20 cellular contexts compared by ENCODE assay signal in genomic region chr17:78973792-78974520, GRCh38. TPM values are rescaled to one million over a fixed set of nuclear protein-coding genes. Genes with fewer than 3 reads are reported as not detected.
DNase-seq lines count a peak whose midpoint lies in the region; ATAC-seq, FAIRE-seq and TF ChIP-seq lines count a peak whose summit lies in the region.
"Had no signal": no experiment of that assay in that cellular context is flagged by ENCODE, and none has a peak within 500 bp of the region (broad histone marks: within the 10 kb centered on the region; RNA-seq: fewer than 3 reads in every experiment).

No MANE protein-coding gene starts in this region.

- intact Hi-C loops in kidney (cut with DNase I) (loop anchor here (5.0 kb wide), 1 partner anchor 107 kb away; no protein-coding TSS in a partner anchor), thyroid gland (cut with DNase I) (loop anchor here (5.0 kb wide), 1 partner anchor 52 kb away; no protein-coding TSS in a partner anchor)

- no peak for ATAC-seq in activated CD8-positive, alpha-beta memory T cell treated with anti-CD3 and anti-CD28 coated beads, Interleukin-2, amount 10 ng/mL, durations not matched to agents 7 days and 5 days
- ATAC-seq: stimulated activated effector memory CD8-positive, alpha-beta T cell treated with anti-CD3 and anti-CD28 coated beads, Interleukin-12 subunit alpha, Interleukin-12 subunit beta, amount 100 ng/mL, for 72 hours had no signal

- H3K36me3 ChIP-seq in kidney (ENCODE audit: control insufficient read depth in 1 of 2, insufficient read depth in 2 of 2, low read length in 2 of 2) (no peaks in the 10 kb centered on the region), thyroid gland (no peaks in the 10 kb centered on the region)
- H3K36me3 ChIP-seq: pancreas had no signal

- H3K9me3 ChIP-seq in kidney (ENCODE audit: control insufficient read depth in 1 of 2, low read length in 2 of 2), result no peaks in the 10 kb centered on the region
- H3K9me3 ChIP-seq in thyroid gland, result no peaks in the 10 kb centered on the region
- H3K9me3 ChIP-seq: pancreas had no signal

- no peaks in the 10 kb centered on the region for H3K27me3 ChIP-seq in thyroid gland
- H3K27me3 ChIP-seq: brain microvascular endothelial cell, pancreas had no signal

- 53 to 59% methylated on average over 20 of the region's 23 CpGs for WGBS in thyroid gland, 2 donors

- H3K9ac ChIP-seq in kidney (ENCODE audit: low read length in 2 of 2), result no peak overlapping the region

- no peak overlapping the region for H3K4me3 Mint-ChIP-seq in activated CD8-positive, alpha-beta memory T cell treated with anti-CD3 and anti-CD28 coated beads, Interleukin-2, amount 10 ng/mL, durations not matched to agents 7 days and 5 days
- H3K4me3 Mint-ChIP-seq: activated CD4-positive, alpha-beta T cell treated with anti-CD3 and anti-CD28 coated beads for 36 hours; activated naive CD8-positive, alpha-beta T cell treated with anti-CD3 and anti-CD28 coated beads, Interleukin-2, amount 10 ng/mL, durations not matched to agents 7 days and 5 days; HFFc6; stimulated activated effector memory CD8-positive, alpha-beta T cell treated with anti-CD3 and anti-CD28 coated beads, Interleukin-12 subunit alpha, Interleukin-12 subunit beta, amount 100 ng/mL, for 72 hours had no signal

- H3K27me3 Mint-ChIP-seq in activated CD8-positive, alpha-beta memory T cell treated with anti-CD3 and anti-CD28 coated beads, Interleukin-2, amount 10 ng/mL, durations not matched to agents 7 days and 5 days, result no peaks in the 10 kb centered on the region
- H3K27me3 Mint-ChIP-seq: activated CD4-positive, alpha-beta T cell treated with anti-CD3 and anti-CD28 coated beads for 36 hours; activated naive CD8-positive, alpha-beta T cell treated with anti-CD3 and anti-CD28 coated beads, Interleukin-2, amount 10 ng/mL, durations not matched to agents 7 days and 5 days; naive B cell; type B pancreatic cell had no signal

- peak; percentile 31 for DNase-seq in activated CD8-positive, alpha-beta memory T cell treated with anti-CD3 and anti-CD28 coated beads, Interleukin-2, amount 10 ng/mL, durations not matched to agents 7 days and 5 days
- DNase-seq in activated CD8-positive, alpha-beta memory T cell treated with anti-CD3 and anti-CD28 coated beads, Interleukin-2, amount 50 U/mL, for 4 hours, result no peak
- DNase-seq in kidney, result peak; percentile 64
- peak; percentile 51 to 66 for DNase-seq in thyroid gland
- no peak for DNase-seq in SK-N-DZ (ENCODE audit: low spot score)
- no peak for DNase-seq in DMS 273 treated with DMSO at 0.1 percent for 48 hours (lab: John Stamatoyannopoulos, UW)
- DNase-seq in NCI-H526 treated with DMSO at 0.1 percent for 48 hours (lab: John Stamatoyannopoulos, UW), result no peak
- DNase-seq: activated CD4-positive, alpha-beta T cell treated with anti-CD3 and anti-CD28 coated beads for 36 hours; activated naive CD8-positive, alpha-beta T cell treated with anti-CD3 and anti-CD28 coated beads, Interleukin-2, amount 10 ng/mL, durations not matched to agents 7 days and 5 days; brain microvascular endothelial cell; foreskin fibroblast; HFFc6; mammary epithelial cell; naive B cell; NCI-H1436 treated with DMSO at 0.1 percent for 48 hours had no signal

- peaks cover 13% of the 10 kb centered on the region for H3K4me1 Mint-ChIP-seq in activated CD8-positive, alpha-beta memory T cell treated with anti-CD3 and anti-CD28 coated beads, Interleukin-2, amount 10 ng/mL, durations not matched to agents 7 days and 5 days

- no peaks in the 10 kb centered on the region for H3K9me3 Mint-ChIP-seq in activated CD8-positive, alpha-beta memory T cell treated with anti-CD3 and anti-CD28 coated beads, Interleukin-2, amount 10 ng/mL, durations not matched to agents 7 days and 5 days (ENCODE audit: low read depth)
- H3K9me3 Mint-ChIP-seq: activated naive CD8-positive, alpha-beta T cell treated with anti-CD3 and anti-CD28 coated beads, Interleukin-2, amount 10 ng/mL, durations not matched to agents 7 days and 5 days; activated T-helper 2 cell treated with anti-CD3 and anti-CD28 coated beads, Interferon-gamma antibody, Interleukin-2, Interleukin-4, amounts not matched to agents 10 μg/mL and 5 μg/mL and 100 μg/mL, durations not matched to agents 14 hours and 24 hours and 36 hours; HFFc6; naive B cell; stimulated activated effector memory CD8-positive, alpha-beta T cell treated with anti-CD3 and anti-CD28 coated beads, Interleukin-12 subunit alpha, Interleukin-12 subunit beta, amount 100 ng/mL, for 72 hours; type B pancreatic cell had no signal

- H3K4me3 ChIP-seq in kidney (ENCODE audit: low read length in 2 of 2), result no peak overlapping the region
- no peak overlapping the region for H3K4me3 ChIP-seq in thyroid gland (replicated peaks in 1 of 3)
- H3K4me3 ChIP-seq: pancreas had no signal

- no peak for TF ChIP-seq POLR2A in thyroid gland (IDR thresholded peaks at IDR 0.05)

- H3K27ac Mint-ChIP-seq in activated CD8-positive, alpha-beta memory T cell treated with anti-CD3 and anti-CD28 coated beads, Interleukin-2, amount 10 ng/mL, durations not matched to agents 7 days and 5 days, result no peak overlapping the region
- H3K27ac Mint-ChIP-seq: activated naive CD8-positive, alpha-beta T cell treated with anti-CD3 and anti-CD28 coated beads, Interleukin-2, amount 10 ng/mL, durations not matched to agents 7 days and 5 days; activated T-helper 2 cell treated with anti-CD3 and anti-CD28 coated beads, Interferon-gamma antibody, Interleukin-2, Interleukin-4, amounts not matched to agents 10 μg/mL and 5 μg/mL and 100 μg/mL, durations not matched to agents 14 hours and 24 hours and 36 hours; stimulated activated effector memory CD8-positive, alpha-beta T cell treated with anti-CD3 and anti-CD28 coated beads, Interleukin-12 subunit alpha, Interleukin-12 subunit beta, amount 100 ng/mL, for 72 hours had no signal

- H3K27ac ChIP-seq in VCaP (peak overlapping the region; percentile 78), kidney (ENCODE audit: low read depth in 2 of 2, low read length in 2 of 2) (no peak overlapping the region), thyroid gland (peak overlapping the region in 2 of 3 donors; percentile 47 to 74)
- H3K27ac ChIP-seq: brain microvascular endothelial cell, pancreas had no signal

- H3K36me3 Mint-ChIP-seq in activated CD8-positive, alpha-beta memory T cell treated with anti-CD3 and anti-CD28 coated beads, Interleukin-2, amount 10 ng/mL, durations not matched to agents 7 days and 5 days, result peaks cover 4% of the 10 kb centered on the region
- H3K36me3 Mint-ChIP-seq: naive B cell; stimulated activated effector memory CD8-positive, alpha-beta T cell treated with anti-CD3 and anti-CD28 coated beads, Interleukin-12 subunit alpha, Interleukin-12 subunit beta, amount 100 ng/mL, for 72 hours had no signal

- H3K4me1 ChIP-seq in kidney (ENCODE audit: control insufficient read depth in 1 of 2, insufficient read depth in 1 of 2, low read depth in 1 of 2, low read length in 2 of 2) (peaks cover 13 to 40% of the 10 kb centered on the region in 2 donors), thyroid gland (peaks cover 46 to 58% of the 10 kb centered on the region in 2 donors)

- CTCF ChIA-PET in activated CD8-positive, alpha-beta memory T cell treated with anti-CD3 and anti-CD28 coated beads, Interleukin-2, amount 10 ng/mL, durations not matched to agents 7 days and 5 days (lab: Charles Lee), result interaction anchor here (5.7 kb wide), 1 partner anchor 108 kb away, joined by 70 read pairs; no protein-coding TSS in a partner anchor

- no peak for TF ChIP-seq CTCF in VCaP (conservative IDR thresholded peaks at IDR 0.05)
- no peak for TF ChIP-seq CTCF in kidney (IDR thresholded peaks at IDR 0.05; ENCODE audit: borderline replicate concordance, extremely low read depth, insufficient read depth)
- no peak for TF ChIP-seq CTCF in thyroid gland (IDR thresholded peaks at IDR 0.05)

- FAIRE-seq in kidney (lab: Jason Lieb, UNC), result no peak
- FAIRE-seq: pancreas had no signal

RNA-seq across cellular contexts. Expression of gene LGALS3BP, which starts 5.8 kb away (rescaled TPM):
- 100 to 1,000 TPM in 1 of 2 experiments, 10 to 100 TPM in 1; 75.7 to 162 TPM for total RNA-seq in activated CD8-positive, alpha-beta memory T cell treated with anti-CD3 and anti-CD28 coated beads, Interleukin-2, amount 10 ng/mL, durations not matched to agents 7 days and 5 days
- total RNA-seq in kidney (240 TPM), thyroid gland (100 to 1,000 TPM; 193 to 443 (median 390) TPM)
- 310 TPM for polyA plus RNA-seq in kidney (ENCODE audit: insufficient read depth, low read depth, low replicate concordance)
- 32.5 and 46.0 TPM in 2 replicates for polyA plus RNA-seq in SK-N-DZ (2014; cell fraction: cytosol; rRNA removed)
- polyA plus RNA-seq in SK-N-DZ (2014; cell fraction: nucleus; rRNA removed), result 37.6 and 66.3 TPM in 2 replicates

RNA-seq across cellular contexts. Expression of gene CANT1, which starts 35.6 kb away (rescaled TPM):
- 10 to 100 TPM; 67.2 to 78.3 TPM for total RNA-seq in activated CD8-positive, alpha-beta memory T cell treated with anti-CD3 and anti-CD28 coated beads, Interleukin-2, amount 10 ng/mL, durations not matched to agents 7 days and 5 days
- total RNA-seq in kidney (56.6 TPM), thyroid gland (10 to 100 TPM; 21.2 to 37.1 (median 27.3) TPM)
- 23.0 TPM for polyA plus RNA-seq in kidney (ENCODE audit: insufficient read depth, low read depth, low replicate concordance)
- polyA plus RNA-seq in SK-N-DZ (2014; cell fraction: cytosol; rRNA removed), result 37.9 and 56.5 TPM in 2 replicates
- polyA plus RNA-seq in SK-N-DZ (2014; cell fraction: nucleus; rRNA removed), result 15.8 and 20.8 TPM in 2 replicates

RNA-seq across cellular contexts. Expression of gene TIMP2, which starts 48.8 kb away (rescaled TPM):
- total RNA-seq in activated CD8-positive, alpha-beta memory T cell treated with anti-CD3 and anti-CD28 coated beads, Interleukin-2, amount 10 ng/mL, durations not matched to agents 7 days and 5 days, result 1 to 10 TPM; 1.7 to 2.9 TPM
- 172 TPM for total RNA-seq in kidney
- 72.1 TPM for polyA plus RNA-seq in kidney (ENCODE audit: insufficient read depth, low read depth, low replicate concordance)
- total RNA-seq in thyroid gland, result 100 to 1,000 TPM in 1 of 4 donors, 10 to 100 TPM in 3; 52.9 to 133 (median 82.2) TPM
- polyA plus RNA-seq in SK-N-DZ (2014; cell fraction: cytosol; rRNA removed), result 82.7 and 89.1 TPM in 2 replicates
- 32.9 and 40.2 TPM in 2 replicates for polyA plus RNA-seq in SK-N-DZ (2014; cell fraction: nucleus; rRNA removed)

RNA-seq across cellular contexts. Expression of gene C1QTNF1, which starts 50.0 kb away (rescaled TPM):
- total RNA-seq in activated CD8-positive, alpha-beta memory T cell treated with anti-CD3 and anti-CD28 coated beads, Interleukin-2, amount 10 ng/mL, durations not matched to agents 7 days and 5 days, result not detected
- total RNA-seq in kidney, result 65.2 TPM
- polyA plus RNA-seq in kidney (ENCODE audit: insufficient read depth, low read depth, low replicate concordance), result 18.0 TPM
- total RNA-seq in thyroid gland, result 100 to 1,000 TPM in 1 of 4 donors, 10 to 100 TPM in 3; 58.8 to 135 (median 73.7) TPM
- polyA plus RNA-seq in SK-N-DZ (2014; cell fraction: cytosol; rRNA removed), result 0.12 TPM in 1 of 2 replicates, not detected in the other
- polyA plus RNA-seq in SK-N-DZ (2014; cell fraction: nucleus; rRNA removed), result not detected in 2 replicates
- total RNA-seq: activated naive CD8-positive, alpha-beta T cell treated with anti-CD3 and anti-CD28 coated beads, Interleukin-2, amount 10 ng/mL, durations not matched to agents 7 days and 5 days; activated T-helper 2 cell treated with anti-CD3 and anti-CD28 coated beads, Interferon-gamma antibody, Interleukin-2, Interleukin-4, amounts not matched to agents 10 μg/mL and 5 μg/mL and 100 μg/mL, durations not matched to agents 14 hours and 24 hours and 36 hours had no signal

Comparison
In these comparisons a context has a peak if more than half of its experiments do, and no peak if none do; other contexts are left out.
1. DNase-seq: peak in activated CD8-positive, alpha-beta memory T cell treated with anti-CD3 and anti-CD28 coated beads, Interleukin-2, amount 10 ng/mL, durations not matched to agents 7 days and 5 days (single experiment), kidney (single experiment) and thyroid gland (2 of 2); none in activated CD8-positive, alpha-beta memory T cell treated with anti-CD3 and anti-CD28 coated beads, Interleukin-2, amount 50 U/mL, for 4 hours (single experiment), SK-N-DZ (single experiment), DMS 273 treated with DMSO at 0.1 percent for 48 hours (single experiment) and NCI-H526 treated with DMSO at 0.1 percent for 48 hours (single experiment).
2. H3K27ac ChIP-seq: peak in VCaP (single experiment) and thyroid gland (2 of 3); none in kidney (0 of 2).
3. RNA of gene TIMP2, which starts 48.8 kb away (total RNA-seq): 172 TPM in kidney (single experiment) and 52.9 to 133 TPM in thyroid gland; 1.7 to 2.9 TPM in activated CD8-positive, alpha-beta memory T cell treated with anti-CD3 and anti-CD28 coated beads, Interleukin-2, amount 10 ng/mL, durations not matched to agents 7 days and 5 days; every median in the first group is over 10 times any median in the second.